15 cellular contexts compared by ENCODE assay signal in the genomic region with DNA sequence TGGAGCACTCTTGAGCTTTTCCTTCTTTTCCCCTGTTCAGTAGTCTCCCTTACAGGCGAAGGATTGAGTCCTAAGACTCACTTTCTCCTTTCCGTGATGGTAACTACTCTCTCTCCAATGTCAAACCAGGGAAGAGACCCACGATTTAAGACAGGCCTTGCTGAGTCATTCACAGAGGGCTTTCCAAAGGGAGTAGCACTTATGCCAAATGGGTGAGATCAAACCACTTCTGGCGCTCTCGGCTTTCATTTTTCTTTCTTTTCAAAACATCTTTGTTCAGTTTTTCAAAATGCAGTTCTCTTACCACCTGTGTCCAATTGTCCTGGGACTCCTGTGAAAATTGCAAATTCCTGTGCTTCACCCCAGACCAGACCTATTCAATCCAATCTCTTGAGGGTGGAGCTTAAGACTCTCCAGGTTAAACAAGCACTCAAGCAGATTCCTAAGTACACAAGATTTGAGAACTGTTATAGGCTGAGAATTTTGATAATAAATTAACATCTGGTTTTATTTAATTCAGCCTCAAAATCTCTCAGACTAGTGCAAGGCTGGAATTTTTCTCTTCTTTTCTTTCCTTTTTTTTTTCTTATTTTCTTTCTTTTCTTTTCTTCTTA. TPM values are rescaled to one million over a fixed set of nuclear protein-coding genes. Genes with fewer than 3 reads are reported as not detected.
DNase-seq lines count a peak whose midpoint lies in the region; ATAC-seq and TF ChIP-seq lines count a peak whose summit lies in the region.
"Had no signal": no experiment of that assay in that cellular context is flagged by ENCODE, and none has a peak within 500 bp of the region (broad histone marks: within the 10 kb centered on the region; RNA-seq: fewer than 3 reads in every experiment).

No MANE protein-coding gene starts in this region.

- BruUV-seq in A673 (replicated peaks; lab: Mats Ljungman, UMichigan): no TSS peak

- ATAC-seq in HG02571 (IDR thresholded peaks at IDR 0.05; ENCODE audit: unreplicated experiment): no peak
- ATAC-seq: foreskin keratinocyte, Panc1, T-cell had no signal

- H3K4me3 ChIP-seq in ACC112 (ENCODE audit: low read depth, low read length) (no peak overlapping the region), fibroblast of lung (replicated peaks in 1 of 4; ENCODE audit: control extremely low read depth in 1 of 4, insufficient read depth in 1 of 4, low read depth in 3 of 4, low read length in 4 of 4) (peak overlapping the region in 1 of 4 experiments; percentile 29), neural progenitor cell (no peak overlapping the region), dorsolateral prefrontal cortex (no peak overlapping the region), A673 (ENCODE audit: low read depth, low read length, poor library complexity, severe bottlenecking) (no peak overlapping the region)

- peak overlapping the region; percentile 24 for H3K27ac Mint-ChIP-seq in neural progenitor cell
- H3K27ac Mint-ChIP-seq: activated B cell treated with CpG ODN at 0.5 μM for 24 hours, T-cell had no signal

- H3F3A ChIP-seq in neural progenitor cell (ENCODE audit: low read depth): no peaks in the 10 kb centered on the region

- H3K27ac ChIP-seq in ACC112 (ENCODE audit: low read depth, low read length) (no peak overlapping the region), fibroblast of lung (ENCODE audit: insufficient read depth, low read length) (no peak overlapping the region), neural progenitor cell (no peak overlapping the region), dorsolateral prefrontal cortex (no peak overlapping the region), A673 (ENCODE audit: low read depth, low read length, poor library complexity, severe bottlenecking) (no peak overlapping the region)
- H3K27ac ChIP-seq: foreskin keratinocyte had no signal

- peaks cover 10% of the 10 kb centered on the region for H3K4me1 Mint-ChIP-seq in neural progenitor cell
- H3K4me1 Mint-ChIP-seq: T-cell had no signal

- peak overlapping the region; percentile 29 for H3K4me2 ChIP-seq in fibroblast of lung (ENCODE audit: extremely low read depth, insufficient read depth, low read length)
- peak overlapping the region; percentile 25 for H3K4me2 ChIP-seq in neural progenitor cell

- H3K9ac ChIP-seq in fibroblast of lung (ENCODE audit: insufficient read depth, low read length) (no peak overlapping the region), neural progenitor cell (no peak overlapping the region)

- H3K9me3 ChIP-seq in fibroblast of lung (ENCODE audit: control insufficient read depth, insufficient read depth, low read depth, low read length): no peaks in the 10 kb centered on the region
- H3K9me3 ChIP-seq in neural progenitor cell (ENCODE audit: low read depth): no peaks in the 10 kb centered on the region
- H3K9me3 ChIP-seq in A673 (ENCODE audit: low read depth, low read length, poor library complexity, severe bottlenecking): no peaks in the 10 kb centered on the region

- H3K27me3 ChIP-seq in ACC112 (ENCODE audit: insufficient read depth, low read length) (no peaks in the 10 kb centered on the region), fibroblast of lung (ENCODE audit: control insufficient read depth, insufficient read depth, low read length) (no peaks in the 10 kb centered on the region), neural progenitor cell (no peaks in the 10 kb centered on the region), dorsolateral prefrontal cortex (peaks cover 0 to 4% (median 0%) of the 10 kb centered on the region in 45 donors), A673 (replicated peaks; ENCODE audit: insufficient read depth, low read depth, low read length, poor library complexity) (no peaks in the 10 kb centered on the region)
- H3K27me3 ChIP-seq: foreskin keratinocyte had no signal

- peaks cover 4% of the 10 kb centered on the region for H3K4me1 ChIP-seq in ACC112 (ENCODE audit: control insufficient read depth, insufficient read depth, low read length, unreplicated experiment)
- peaks cover 2% of the 10 kb centered on the region for H3K4me1 ChIP-seq in fibroblast of lung (ENCODE audit: control insufficient read depth, extremely low read depth, insufficient read depth, low read length)
- peaks cover 16% of the 10 kb centered on the region for H3K4me1 ChIP-seq in neural progenitor cell
- H3K4me1 ChIP-seq in A673 (ENCODE audit: insufficient read depth, low read length, poor library complexity, severe bottlenecking): peaks cover 8% of the 10 kb centered on the region
- H3K4me1 ChIP-seq: foreskin keratinocyte had no signal

- CTCF ChIA-PET in A673 (lab: Charles Lee): interaction anchor here (0.5 kb wide), 1 partner anchor 169 kb away, joined by 6 read pairs; no protein-coding TSS in a partner anchor

- H3K27me3 Mint-ChIP-seq in neural progenitor cell (ENCODE audit: insufficient read depth, low read depth): no peaks in the 10 kb centered on the region

- H3K79me2 ChIP-seq in ACC112 (ENCODE audit: control insufficient read depth, insufficient read depth, low read length, unreplicated experiment): no peaks in the 10 kb centered on the region
- H3K79me2 ChIP-seq in fibroblast of lung (ENCODE audit: control insufficient read depth, insufficient read depth, low read length): no peaks in the 10 kb centered on the region
- H3K79me2 ChIP-seq in neural progenitor cell (ENCODE audit: low read depth): no peaks in the 10 kb centered on the region

- H3K36me3 ChIP-seq in ACC112 (ENCODE audit: insufficient read depth, low read length) (no peaks in the 10 kb centered on the region), fibroblast of lung (ENCODE audit: control insufficient read depth, insufficient read depth, low read length) (no peaks in the 10 kb centered on the region), neural progenitor cell (no peaks in the 10 kb centered on the region), A673 (ENCODE audit: insufficient read depth, low read length, poor library complexity, severe bottlenecking) (no peaks in the 10 kb centered on the region)

- H3K4me3 Mint-ChIP-seq in neural progenitor cell: no peak overlapping the region
- H3K4me3 Mint-ChIP-seq: activated B cell treated with CpG ODN at 0.5 μM for 24 hours, T-cell had no signal

- H3K9me3 Mint-ChIP-seq in neural progenitor cell: no peaks in the 10 kb centered on the region
- H3K9me3 Mint-ChIP-seq: activated B cell treated with CpG ODN at 0.5 μM for 24 hours, T-cell had no signal

- POLR2A ChIA-PET in A673 (lab: Charles Lee; ENCODE audit: low non-redundant PET): no interaction called here

- DNase-seq in HCEC 1CT: peak; percentile 17
- peak in 1 of 2 donors; percentile 63 for DNase-seq in fibroblast of lung (ENCODE audit: low read depth in 2 of 2)
- DNase-seq in neural progenitor cell (ENCODE audit: low spot score): no peak
- DNase-seq in dorsolateral prefrontal cortex: no peak
- no peak for DNase-seq in SHP77 treated with DMSO at 0.1 percent for 48 hours (lab: John Stamatoyannopoulos, UW)
- no peak for DNase-seq in A673 (ENCODE audit: low spot score)
- DNase-seq: activated B cell treated with CpG ODN at 0.5 μM for 24 hours, activated gamma-delta T cell, foreskin keratinocyte, NCI-H2081, NCI-H82, T-cell had no signal

- no peaks in the 10 kb centered on the region for H4K20me1 ChIP-seq in fibroblast of lung (ENCODE audit: control insufficient read depth, extremely low read depth, insufficient read depth, low read length)
- H4K20me1 ChIP-seq in neural progenitor cell (ENCODE audit: low read depth): no peaks in the 10 kb centered on the region

- H2AFZ ChIP-seq in ACC112 (ENCODE audit: low read length, unreplicated experiment) (peak overlapping the region; percentile 77), fibroblast of lung (ENCODE audit: low read length) (no peak overlapping the region), neural progenitor cell (replicated peaks) (peak overlapping the region; percentile 36)

- H3K36me3 Mint-ChIP-seq in neural progenitor cell: no peaks in the 10 kb centered on the region
- H3K36me3 Mint-ChIP-seq: T-cell had no signal

- intact Hi-C loops in dorsolateral prefrontal cortex (cut with DNase I) (loop anchor here in 1 of 2 donors (10.0 kb wide), 1 partner anchor 677 kb away; a partner anchor contains a TSS), A673 (cut with micrococcal nuclease; ENCODE audit: unreplicated experiment) (no loop called here)

- TF ChIP-seq CTCF in fibroblast of lung (conservative IDR thresholded peaks at IDR 0.05 in 1 of 2, IDR thresholded peaks at IDR 0.05 in 1 of 2; ENCODE audit: low read depth in 1 of 2, low read length in 2 of 2) (no peak), neural progenitor cell (IDR thresholded peaks at IDR 0.05) (no peak), dorsolateral prefrontal cortex (IDR thresholded peaks at IDR 0.05 in 54 of 56, conservative IDR thresholded peaks at IDR 0.05 in 2 of 56; ENCODE audit: low read depth in 1 of 56, partially characterized antibody in 56 of 56) (no peak), A673 (conservative IDR thresholded peaks at IDR 0.05; ENCODE audit: low read depth, low read length) (no peak)

RNA-seq across cellular contexts. Expression of a gene that starts 14.4 kb away (rescaled TPM):
- total RNA-seq in fibroblast of lung: 29.3 and 36.2 TPM in 2 replicates
- polyA plus RNA-seq in fibroblast of lung: 39.3 and 48.0 TPM in 2 replicates
- 28.7 and 34.2 TPM in 2 replicates for polyA plus RNA-seq in fibroblast of lung (2012)
- 1.8 and 6.0 TPM in 2 replicates for polyA minus RNA-seq in fibroblast of lung (ENCODE audit: low replicate concordance)
- total RNA-seq in neural progenitor cell (ENCODE audit: low replicate concordance): 51.7 and 80.4 TPM in 2 replicates
- total RNA-seq in dorsolateral prefrontal cortex: 10 to 100 TPM; 42.5 to 80.6 (median 59.1) TPM
- 94.0 and 98.4 TPM in 2 replicates for total RNA-seq in A673 (2021)
